Comparison of ENCODE assay signal across 20 cellular contexts in the genomic region with DNA sequence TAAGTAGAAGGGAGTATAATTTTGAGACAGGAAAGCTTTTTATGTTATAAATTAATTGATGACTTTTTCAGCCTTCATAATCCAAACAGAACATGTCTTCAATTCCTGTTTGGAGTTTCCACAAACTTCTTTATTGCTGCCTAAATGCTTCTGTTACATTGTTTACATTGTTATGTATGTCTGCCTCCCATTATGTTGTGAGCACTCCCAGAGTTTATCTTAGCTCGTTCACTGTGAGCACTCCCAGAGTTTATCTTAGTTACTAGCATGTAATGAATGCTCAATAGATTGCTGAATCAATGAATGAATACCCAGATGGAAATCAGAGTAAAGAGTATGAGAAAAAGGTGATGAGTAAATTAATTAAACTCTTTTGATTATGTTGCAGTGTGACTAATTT.
A peak's percentile ranks its signal among the peaks of the same experiment; 100 is the strongest.
DNase-seq lines count a peak whose midpoint lies in the region; TF ChIP-seq lines count a peak whose summit lies in the region.
"Had no signal": no experiment of that assay in that cellular context is flagged by ENCODE, and none has a peak within 500 bp of the region (broad histone marks: within the 10 kb centered on the region; RNA-seq: fewer than 3 reads in every experiment).

No MANE protein-coding gene starts in this region.

- peaks cover 3% of the 10 kb centered on the region for H3K27me3 Mint-ChIP-seq in neural progenitor cell (ENCODE audit: insufficient read depth, low read depth)

- H3K9me3 ChIP-seq in Karpas-422 (ENCODE audit: low read length) (no peaks in the 10 kb centered on the region), neural progenitor cell (ENCODE audit: low read depth) (no peaks in the 10 kb centered on the region), mammary epithelial cell (replicated peaks; ENCODE audit: insufficient read depth, low read length) (no peaks in the 10 kb centered on the region)

- H3K4me3 Mint-ChIP-seq in neural progenitor cell, result no peak overlapping the region

- in situ Hi-C loops in mammary epithelial cell (cut with MboI; ENCODE audit: low sequenced_read_pairs in 2 of 2), result no loop called here

- peaks cover 3% of the 10 kb centered on the region for H3F3A ChIP-seq in neural progenitor cell (ENCODE audit: low read depth)

- no peaks in the 10 kb centered on the region for H4K20me1 ChIP-seq in Karpas-422 (ENCODE audit: insufficient read depth, low read depth, low read length)
- no peaks in the 10 kb centered on the region for H4K20me1 ChIP-seq in neural progenitor cell (ENCODE audit: low read depth)
- no peaks in the 10 kb centered on the region for H4K20me1 ChIP-seq in mammary epithelial cell (ENCODE audit: insufficient read depth, low read length)

- TF ChIP-seq CTCF in fibroblast of villous mesenchyme (IDR thresholded peaks at IDR 0.05; ENCODE audit: insufficient read depth, low read depth, low read length), result no peak
- no peak for TF ChIP-seq CTCF in neural progenitor cell (IDR thresholded peaks at IDR 0.05)
- TF ChIP-seq CTCF in mammary epithelial cell (conservative IDR thresholded peaks at IDR 0.05 in 1 of 2, IDR thresholded peaks at IDR 0.05 in 1 of 2; ENCODE audit: extremely low read depth in 1 of 2, insufficient read depth in 1 of 2, low read depth in 1 of 2, low read length in 2 of 2), result no peak

- H2AFZ ChIP-seq in Karpas-422 (ENCODE audit: low read length), result no peak overlapping the region
- no peak overlapping the region for H2AFZ ChIP-seq in neural progenitor cell (replicated peaks)
- H2AFZ ChIP-seq in mammary epithelial cell (ENCODE audit: low read depth, low read length), result no peak overlapping the region
- H2AFZ ChIP-seq: PC-9 had no signal

- CTCF ChIA-PET in mammary epithelial cell (lab: Charles Lee; ENCODE audit: low non-redundant PET), result no interaction called here

- H3K4me1 Mint-ChIP-seq in neural progenitor cell, result peaks cover 15% of the 10 kb centered on the region

- BruUV-seq in mammary epithelial cell (replicated peaks; lab: Mats Ljungman, UMichigan), result no TSS peak

- H3K4me2 ChIP-seq in Karpas-422 (ENCODE audit: low read depth, low read length, poor library complexity, severe bottlenecking) (no peak overlapping the region), neural progenitor cell (peak overlapping the region; percentile 11), mammary epithelial cell (ENCODE audit: insufficient read depth, low read depth, low read length) (no peak overlapping the region)
- H3K4me2 ChIP-seq: PC-9 had no signal

- DNase-seq in DMS153 treated with DMSO at 0.1 percent for 48 hours (lab: John Stamatoyannopoulos, UW; ENCODE audit: unreplicated experiment) (peak; percentile 1), DMS153 (lab: John Stamatoyannopoulos, UW) (no peak), Karpas-422 (peak; percentile 35), fibroblast of villous mesenchyme (ENCODE audit: low read depth) (peak; percentile 17), neural progenitor cell (ENCODE audit: low spot score) (peak; percentile 10), mammary epithelial cell (no peak), cortex of kidney (lab: John Stamatoyannopoulos, UW) (no peak), NCI-H82 treated with DMSO at 0.1 percent for 48 hours (lab: John Stamatoyannopoulos, UW; ENCODE audit: unreplicated experiment) (no peak)
- DNase-seq: AML-193, GF-D8, KG1, MV-4-11, NCI-H1694 treated with DMSO at 0.1 percent for 48 hours, NCI-H2171, NCI-H446 treated with DMSO at 0.1 percent for 48 hours, NCI-H774, PC-9 had no signal

- H3K27me3 ChIP-seq in Karpas-422 (ENCODE audit: low read length), result no peaks in the 10 kb centered on the region
- no peaks in the 10 kb centered on the region for H3K27me3 ChIP-seq in neural progenitor cell
- no peaks in the 10 kb centered on the region for H3K27me3 ChIP-seq in mammary epithelial cell (ENCODE audit: insufficient read depth, low read length)

- no peaks in the 10 kb centered on the region for H3K9me2 ChIP-seq in Karpas-422 (replicated peaks; ENCODE audit: insufficient read depth, low read length)

- H3K79me2 ChIP-seq in Karpas-422 (ENCODE audit: low read length) (no peaks in the 10 kb centered on the region), neural progenitor cell (ENCODE audit: low read depth) (no peaks in the 10 kb centered on the region), mammary epithelial cell (ENCODE audit: insufficient read depth, low read length) (no peaks in the 10 kb centered on the region)

- peaks cover 11% of the 10 kb centered on the region for H3K9me3 Mint-ChIP-seq in neural progenitor cell

- dilution Hi-C loops in mammary epithelial cell (cut with HindIII; ENCODE audit: low sequenced_read_pairs), result no loop called here

- H3K4me3 ChIP-seq in Karpas-422 (ENCODE audit: low read length) (no peak overlapping the region), fibroblast of villous mesenchyme (ENCODE audit: low read depth, low read length) (no peak overlapping the region), neural progenitor cell (no peak overlapping the region), mammary epithelial cell (replicated peaks in 1 of 3; ENCODE audit: insufficient read depth in 1 of 3, low read depth in 2 of 3, low read length in 3 of 3) (no peak overlapping the region)
- H3K4me3 ChIP-seq: PC-9 had no signal

- 90% methylated on average over 1 of the region's 1 CpG for WGBS in mammary epithelial cell (ENCODE audit: low coverage, missing lambda C conversion rate)

- intact Hi-C loops in mammary epithelial cell (cut with micrococcal nuclease), result no loop called here

- no peak overlapping the region for H3K9ac ChIP-seq in Karpas-422 (ENCODE audit: low read length)
- H3K9ac ChIP-seq in neural progenitor cell, result no peak overlapping the region
- H3K9ac ChIP-seq in mammary epithelial cell (ENCODE audit: insufficient read depth, low read length), result no peak overlapping the region

- peaks cover 2% of the 10 kb centered on the region for H3K36me3 Mint-ChIP-seq in neural progenitor cell

- H3K27ac ChIP-seq in Karpas-422 (ENCODE audit: low read length) (no peak overlapping the region), neural progenitor cell (no peak overlapping the region), mammary epithelial cell (ENCODE audit: insufficient read depth, low read depth, low read length) (no peak overlapping the region)
- H3K27ac ChIP-seq: 22Rv1, C4-2B, PC-9, RWPE1 had no signal

- H3K4me1 ChIP-seq in Karpas-422 (ENCODE audit: low read length), result no peaks in the 10 kb centered on the region
- peaks cover 13% of the 10 kb centered on the region for H3K4me1 ChIP-seq in neural progenitor cell
- no peaks in the 10 kb centered on the region for H3K4me1 ChIP-seq in mammary epithelial cell (ENCODE audit: insufficient read depth, low read length)

- H3K36me3 ChIP-seq in Karpas-422 (ENCODE audit: insufficient read depth, low read length) (no peaks in the 10 kb centered on the region), neural progenitor cell (no peaks in the 10 kb centered on the region), mammary epithelial cell (ENCODE audit: insufficient read depth, low read length) (no peaks in the 10 kb centered on the region)

- H3K27ac Mint-ChIP-seq in neural progenitor cell, result no peak overlapping the region

Comparison
In these comparisons a context has a peak if more than half of its experiments do, and no peak if none do; other contexts are left out.
1. DNase-seq: peak in DMS153 treated with DMSO at 0.1 percent for 48 hours (single experiment), Karpas-422 (single experiment), fibroblast of villous mesenchyme (single experiment) and neural progenitor cell (single experiment); none in DMS153 (single experiment), mammary epithelial cell (single experiment), cortex of kidney (single experiment) and NCI-H82 treated with DMSO at 0.1 percent for 48 hours (single experiment).